8 cellular contexts compared by ENCODE assay signal in the genomic region with DNA sequence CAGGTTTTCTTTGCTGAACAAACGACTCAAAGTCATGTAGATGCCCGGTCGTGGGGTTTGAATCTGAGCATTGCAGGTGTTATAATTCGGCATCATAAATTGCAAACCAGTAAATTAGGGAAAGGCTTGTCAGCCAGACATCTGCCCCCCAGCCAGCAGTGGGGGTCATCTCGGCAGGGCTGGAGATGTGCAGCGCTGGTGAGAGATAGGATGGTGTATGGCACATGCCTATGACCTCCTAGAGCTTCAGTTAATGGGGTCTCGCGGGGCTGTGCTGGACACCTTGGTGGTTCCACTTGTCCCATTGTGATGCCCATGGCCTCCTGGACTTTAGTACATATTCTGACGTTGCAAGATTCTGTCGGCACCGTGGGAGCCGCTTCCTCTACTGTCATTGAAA.
DNase-seq lines count a peak whose midpoint lies in the region; FAIRE-seq and TF ChIP-seq lines count a peak whose summit lies in the region.
"Not testable (repeated sequence)": the region's sequence is repeated elsewhere in the genome, so short reads cannot be mapped to it uniquely, and the experiment has no call there.

No MANE protein-coding gene starts in this region.

- not testable (repeated sequence) for H3K4me3 ChIP-seq in Peyer's patch; bronchial epithelial cell (ENCODE audit: low read depth, low read length); vagina

- not testable (repeated sequence) for H3K4me1 ChIP-seq in Peyer's patch, vagina

- not testable (repeated sequence) for FAIRE-seq in bronchial epithelial cell (lab: Jason Lieb, UNC)

- not testable (repeated sequence) for H3K36me3 ChIP-seq in Peyer's patch; bronchial epithelial cell (ENCODE audit: control insufficient read depth, insufficient read depth, low read length); vagina

- TF ChIP-seq POLR2A in Peyer's patch (IDR thresholded peaks at IDR 0.05); vagina (IDR thresholded peaks at IDR 0.05): not testable (repeated sequence)

- H3K9me3 ChIP-seq in Peyer's patch, vagina: not testable (repeated sequence)

- TF ChIP-seq CTCF in GM10266 (IDR thresholded peaks at IDR 0.05; ENCODE audit: control insufficient read depth, insufficient read depth, low read depth, missing control alignments) (peak; percentile 30), Peyer's patch (IDR thresholded peaks at IDR 0.05) (peak in 2 of 6 experiments; percentile 15 to 27), bronchial epithelial cell (IDR thresholded peaks at IDR 0.05; ENCODE audit: insufficient read depth, low read length, severe bottlenecking) (peak; percentile 14)
- TF ChIP-seq CTCF in vagina (IDR thresholded peaks at IDR 0.05), result not testable (repeated sequence)

- not testable (repeated sequence) for H3K27me3 ChIP-seq in Peyer's patch; bronchial epithelial cell (ENCODE audit: control insufficient read depth, insufficient read depth, low read length); vagina

- not testable (repeated sequence) for DNase-seq in GM10266 (ENCODE audit: extremely low spot score); bronchial epithelial cell (ENCODE audit: low read depth)
- peak; percentile 19 to 62 (median 57) for DNase-seq in Peyer's patch
- DNase-seq in activated CD8-positive, alpha-beta memory T cell treated with anti-CD3 and anti-CD28 coated beads, Interleukin-2, amount 50 U/mL, for 48 hours, result peak; percentile 58
- DNase-seq in head of caudate nucleus, result peak; percentile 1 to 57 (median 25)
- DNase-seq in lung microvascular endothelial cell (ENCODE audit: low read depth in 2 of 2), result peak; percentile 2 to 9
- DNase-seq in retina, result peak; percentile 74
- peak; percentile 88 to 99 for DNase-seq in vagina (ENCODE audit: extremely low spot score in 2 of 2)

- H3K27ac ChIP-seq in Peyer's patch, vagina: not testable (repeated sequence)

- intact Hi-C loops in head of caudate nucleus (cut with DNase I); vagina (cut with DNase I): not testable (repeated sequence)
